Comparison of ENCODE assay signal across 2 cellular contexts in the genomic region with DNA sequence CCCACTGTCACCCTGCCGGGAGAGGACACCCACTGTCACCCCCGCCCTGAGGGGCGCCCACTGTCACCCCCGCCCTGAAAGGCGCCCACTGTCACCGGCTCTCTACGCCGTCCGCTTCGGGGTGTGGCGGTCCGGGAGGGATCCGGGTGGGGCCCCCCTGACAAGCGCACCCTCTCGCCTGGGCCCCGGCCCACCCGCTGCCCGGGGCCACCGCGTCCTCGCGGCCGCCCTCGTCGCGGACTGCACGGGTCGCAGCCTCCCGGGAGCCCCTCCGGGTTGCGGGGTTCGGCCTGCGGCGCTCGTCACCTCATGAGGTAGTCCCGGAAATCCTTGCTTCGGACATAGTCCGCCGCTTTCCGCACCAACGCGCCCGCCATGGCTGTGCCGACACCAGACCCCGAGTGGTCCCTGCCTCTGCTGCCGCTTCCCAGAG.
TF ChIP-seq lines count a peak whose summit lies in the region.

No MANE protein-coding gene starts in this region.

TF ChIP-seq in GM12878, 131 proteins besides CTCF, POLR2A, EP300 and RAD21:
- TF ChIP-seq POLR2AphosphoS5 (IDR thresholded peaks at IDR 0.05; ENCODE audit: low read length) (peak; percentile 71; the same call in 1 of the 2 replicates), TCF7 (IDR thresholded peaks at IDR 0.05; ENCODE audit: borderline replicate concordance) (no peak), USF1 (IDR thresholded peaks at IDR 0.05; ENCODE audit: borderline replicate concordance, extremely low read length, insufficient read depth, low read depth, low read length) (no peak), YY1 (IDR thresholded peaks at IDR 0.05; ENCODE audit: low read depth, low read length) (peak; percentile 42), BCL11A (IDR thresholded peaks at IDR 0.05; ENCODE audit: low read depth, low read length) (no peak), SIN3A (IDR thresholded peaks at IDR 0.05; ENCODE audit: low read depth, low read length) (0 out of 2 replicates have a peak, but pooled peaks have one; percentile 22), NFXL1 (IDR thresholded peaks at IDR 0.05; ENCODE audit: borderline replicate concordance) (no peak), NKRF (conservative IDR thresholded peaks at IDR 0.05) (peak; percentile 43), SMAD5 (IDR thresholded peaks at IDR 0.05; ENCODE audit: low read depth) (0 out of 2 replicates have a peak, but pooled peaks have one; percentile 26)
- TF ChIP-seq, protein P1, sequence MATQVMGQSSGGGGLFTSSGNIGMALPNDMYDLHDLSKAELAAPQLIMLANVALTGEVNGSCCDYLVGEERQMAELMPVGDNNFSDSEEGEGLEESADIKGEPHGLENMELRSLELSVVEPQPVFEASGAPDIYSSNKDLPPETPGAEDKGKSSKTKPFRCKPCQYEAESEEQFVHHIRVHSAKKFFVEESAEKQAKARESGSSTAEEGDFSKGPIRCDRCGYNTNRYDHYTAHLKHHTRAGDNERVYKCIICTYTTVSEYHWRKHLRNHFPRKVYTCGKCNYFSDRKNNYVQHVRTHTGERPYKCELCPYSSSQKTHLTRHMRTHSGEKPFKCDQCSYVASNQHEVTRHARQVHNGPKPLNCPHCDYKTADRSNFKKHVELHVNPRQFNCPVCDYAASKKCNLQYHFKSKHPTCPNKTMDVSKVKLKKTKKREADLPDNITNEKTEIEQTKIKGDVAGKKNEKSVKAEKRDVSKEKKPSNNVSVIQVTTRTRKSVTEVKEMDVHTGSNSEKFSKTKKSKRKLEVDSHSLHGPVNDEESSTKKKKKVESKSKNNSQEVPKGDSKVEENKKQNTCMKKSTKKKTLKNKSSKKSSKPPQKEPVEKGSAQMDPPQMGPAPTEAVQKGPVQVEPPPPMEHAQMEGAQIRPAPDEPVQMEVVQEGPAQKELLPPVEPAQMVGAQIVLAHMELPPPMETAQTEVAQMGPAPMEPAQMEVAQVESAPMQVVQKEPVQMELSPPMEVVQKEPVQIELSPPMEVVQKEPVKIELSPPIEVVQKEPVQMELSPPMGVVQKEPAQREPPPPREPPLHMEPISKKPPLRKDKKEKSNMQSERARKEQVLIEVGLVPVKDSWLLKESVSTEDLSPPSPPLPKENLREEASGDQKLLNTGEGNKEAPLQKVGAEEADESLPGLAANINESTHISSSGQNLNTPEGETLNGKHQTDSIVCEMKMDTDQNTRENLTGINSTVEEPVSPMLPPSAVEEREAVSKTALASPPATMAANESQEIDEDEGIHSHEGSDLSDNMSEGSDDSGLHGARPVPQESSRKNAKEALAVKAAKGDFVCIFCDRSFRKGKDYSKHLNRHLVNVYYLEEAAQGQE (IDR thresholded peaks at IDR 0.05; ENCODE audit: low read depth, low read length): no peak

TF ChIP-seq in HepG2, 621 proteins besides CTCF, POLR2A, EP300 and RAD21 (continues in another document):
- TF ChIP-seq ZNF782 (CRISPR knock-in tag; IDR thresholded peaks at IDR 0.05; ENCODE audit: borderline replicate concordance) (peak; percentile 59; the same call in 1 of the 2 replicates), ZNF224 (CRISPR knock-in tag; IDR thresholded peaks at IDR 0.05) (no peak; the same call in 1 of the 2 replicates), IKZF5 (CRISPR knock-in tag; IDR thresholded peaks at IDR 0.05) (peak; percentile 48; the same call in 1 of the 2 replicates), ZNF652 (CRISPR knock-in tag; IDR thresholded peaks at IDR 0.05; ENCODE audit: borderline replicate concordance, low read depth) (no peak), ETV6 (CRISPR knock-in tag; conservative IDR thresholded peaks at IDR 0.05) (0 out of 2 replicates have a peak, but pooled peaks have one; percentile 4), TFDP1 (CRISPR knock-in tag; IDR thresholded peaks at IDR 0.05; ENCODE audit: borderline replicate concordance) (no peak), SPEN (CRISPR knock-in tag; IDR thresholded peaks at IDR 0.05; ENCODE audit: low read depth) (no peak), ZFP90 (CRISPR knock-in tag; IDR thresholded peaks at IDR 0.05; ENCODE audit: borderline replicate concordance) (no peak), ISX (CRISPR knock-in tag; conservative IDR thresholded peaks at IDR 0.05) (no peak), ZNF121 (CRISPR knock-in tag; IDR thresholded peaks at IDR 0.05) (no peak), ZNF431 (CRISPR knock-in tag; IDR thresholded peaks at IDR 0.05; ENCODE audit: borderline replicate concordance, low read depth) (no peak), NCOA5 (CRISPR knock-in tag; IDR thresholded peaks at IDR 0.05) (no peak), CENPX (CRISPR knock-in tag; IDR thresholded peaks at IDR 0.05) (no peak), ZNF335 (CRISPR knock-in tag; IDR thresholded peaks at IDR 0.05) (no peak), ZSCAN9 (CRISPR knock-in tag; IDR thresholded peaks at IDR 0.05; ENCODE audit: borderline replicate concordance) (no peak), USF2 (IDR thresholded peaks at IDR 0.05; ENCODE audit: low read depth, low read length) (no peak), USF2 (CRISPR knock-in tag; IDR thresholded peaks at IDR 0.05; ENCODE audit: borderline replicate concordance) (no peak), SRSF9 (IDR thresholded peaks at IDR 0.05; ENCODE audit: borderline replicate concordance, insufficient read depth, low read depth, low read length, poor library complexity, severe bottlenecking) (no peak), ZNF280D (CRISPR knock-in tag; IDR thresholded peaks at IDR 0.05) (no peak)
- TF ChIP-seq, protein P2, sequence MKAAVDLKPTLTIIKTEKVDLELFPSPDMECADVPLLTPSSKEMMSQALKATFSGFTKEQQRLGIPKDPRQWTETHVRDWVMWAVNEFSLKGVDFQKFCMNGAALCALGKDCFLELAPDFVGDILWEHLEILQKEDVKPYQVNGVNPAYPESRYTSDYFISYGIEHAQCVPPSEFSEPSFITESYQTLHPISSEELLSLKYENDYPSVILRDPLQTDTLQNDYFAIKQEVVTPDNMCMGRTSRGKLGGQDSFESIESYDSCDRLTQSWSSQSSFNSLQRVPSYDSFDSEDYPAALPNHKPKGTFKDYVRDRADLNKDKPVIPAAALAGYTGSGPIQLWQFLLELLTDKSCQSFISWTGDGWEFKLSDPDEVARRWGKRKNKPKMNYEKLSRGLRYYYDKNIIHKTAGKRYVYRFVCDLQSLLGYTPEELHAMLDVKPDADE (CRISPR knock-in tag; IDR thresholded peaks at IDR 0.05): no peak
- TF ChIP-seq, protein P3, sequence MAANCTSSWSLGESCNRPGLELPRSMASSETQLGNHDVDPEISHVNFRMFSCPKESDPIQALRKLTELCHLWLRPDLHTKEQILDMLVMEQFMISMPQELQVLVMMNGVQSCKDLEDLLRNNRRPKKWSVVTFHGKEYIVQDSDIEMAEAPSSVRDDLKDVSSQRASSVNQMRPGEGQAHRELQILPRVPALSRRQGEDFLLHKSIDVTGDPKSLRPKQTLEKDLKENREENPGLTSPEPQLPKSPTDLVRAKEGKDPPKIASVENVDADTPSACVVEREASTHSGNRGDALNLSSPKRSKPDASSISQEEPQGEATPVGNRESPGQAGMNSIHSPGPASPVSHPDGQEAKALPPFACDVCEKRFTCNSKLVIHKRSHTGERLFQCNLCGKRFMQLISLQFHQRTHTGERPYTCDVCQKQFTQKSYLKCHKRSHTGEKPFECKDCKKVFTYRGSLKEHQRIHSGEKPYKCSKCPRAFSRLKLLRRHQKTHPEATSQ (CRISPR knock-in tag; IDR thresholded peaks at IDR 0.05; ENCODE audit: borderline replicate concordance): 0 out of 2 replicates have a peak, but pooled peaks have one; percentile 4
- TF ChIP-seq, protein P4, sequence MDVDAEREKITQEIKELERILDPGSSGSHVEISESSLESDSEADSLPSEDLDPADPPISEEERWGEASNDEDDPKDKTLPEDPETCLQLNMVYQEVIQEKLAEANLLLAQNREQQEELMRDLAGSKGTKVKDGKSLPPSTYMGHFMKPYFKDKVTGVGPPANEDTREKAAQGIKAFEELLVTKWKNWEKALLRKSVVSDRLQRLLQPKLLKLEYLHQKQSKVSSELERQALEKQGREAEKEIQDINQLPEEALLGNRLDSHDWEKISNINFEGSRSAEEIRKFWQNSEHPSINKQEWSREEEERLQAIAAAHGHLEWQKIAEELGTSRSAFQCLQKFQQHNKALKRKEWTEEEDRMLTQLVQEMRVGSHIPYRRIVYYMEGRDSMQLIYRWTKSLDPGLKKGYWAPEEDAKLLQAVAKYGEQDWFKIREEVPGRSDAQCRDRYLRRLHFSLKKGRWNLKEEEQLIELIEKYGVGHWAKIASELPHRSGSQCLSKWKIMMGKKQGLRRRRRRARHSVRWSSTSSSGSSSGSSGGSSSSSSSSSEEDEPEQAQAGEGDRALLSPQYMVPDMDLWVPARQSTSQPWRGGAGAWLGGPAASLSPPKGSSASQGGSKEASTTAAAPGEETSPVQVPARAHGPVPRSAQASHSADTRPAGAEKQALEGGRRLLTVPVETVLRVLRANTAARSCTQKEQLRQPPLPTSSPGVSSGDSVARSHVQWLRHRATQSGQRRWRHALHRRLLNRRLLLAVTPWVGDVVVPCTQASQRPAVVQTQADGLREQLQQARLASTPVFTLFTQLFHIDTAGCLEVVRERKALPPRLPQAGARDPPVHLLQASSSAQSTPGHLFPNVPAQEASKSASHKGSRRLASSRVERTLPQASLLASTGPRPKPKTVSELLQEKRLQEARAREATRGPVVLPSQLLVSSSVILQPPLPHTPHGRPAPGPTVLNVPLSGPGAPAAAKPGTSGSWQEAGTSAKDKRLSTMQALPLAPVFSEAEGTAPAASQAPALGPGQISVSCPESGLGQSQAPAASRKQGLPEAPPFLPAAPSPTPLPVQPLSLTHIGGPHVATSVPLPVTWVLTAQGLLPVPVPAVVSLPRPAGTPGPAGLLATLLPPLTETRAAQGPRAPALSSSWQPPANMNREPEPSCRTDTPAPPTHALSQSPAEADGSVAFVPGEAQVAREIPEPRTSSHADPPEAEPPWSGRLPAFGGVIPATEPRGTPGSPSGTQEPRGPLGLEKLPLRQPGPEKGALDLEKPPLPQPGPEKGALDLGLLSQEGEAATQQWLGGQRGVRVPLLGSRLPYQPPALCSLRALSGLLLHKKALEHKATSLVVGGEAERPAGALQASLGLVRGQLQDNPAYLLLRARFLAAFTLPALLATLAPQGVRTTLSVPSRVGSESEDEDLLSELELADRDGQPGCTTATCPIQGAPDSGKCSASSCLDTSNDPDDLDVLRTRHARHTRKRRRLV (CRISPR knock-in tag; IDR thresholded peaks at IDR 0.05): no peak
